Comparison of ENCODE assay signal across 8 cellular contexts in the genomic region with DNA sequence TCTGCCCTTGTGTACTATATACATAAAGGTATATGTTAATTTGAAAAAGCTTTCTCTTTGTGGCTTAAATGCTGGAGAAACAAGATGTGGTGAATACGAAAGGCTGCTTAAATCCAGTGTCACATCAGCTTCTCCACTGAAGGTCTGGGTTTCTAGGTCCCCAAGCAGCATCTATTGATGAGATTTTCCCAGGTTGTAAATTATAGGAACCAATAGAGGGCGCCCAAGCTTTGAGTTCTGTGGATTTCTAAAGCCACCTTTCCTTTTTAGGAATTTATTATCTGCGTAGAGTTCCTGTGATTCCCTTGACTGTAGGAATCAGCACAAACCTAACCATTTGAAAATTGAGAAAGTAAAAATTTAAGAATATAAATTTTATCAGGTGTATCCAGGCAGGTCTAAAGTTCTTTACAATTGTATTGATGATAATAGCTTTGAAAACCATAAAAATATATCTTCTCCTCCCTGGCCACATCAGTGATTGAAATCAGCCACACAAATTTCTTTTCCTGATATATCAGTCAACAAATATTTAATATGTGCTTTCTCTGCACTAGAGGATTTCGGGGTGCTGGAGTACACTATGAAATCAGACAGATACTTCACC.
DNase-seq lines count a peak whose midpoint lies in the region; TF ChIP-seq lines count a peak whose summit lies in the region.

No MANE protein-coding gene starts in this region.

- no peak overlapping the region for H3K9ac ChIP-seq in Loucy (ENCODE audit: low read depth, low read length, poor library complexity, severe bottlenecking)

- H3K9me3 ChIP-seq in Loucy (ENCODE audit: insufficient read depth, low read depth, low read length) = no peaks in the 10 kb centered on the region

- no peak overlapping the region for H3K4me2 ChIP-seq in Loucy (ENCODE audit: low read depth, low read length, poor library complexity, severe bottlenecking)

- TF ChIP-seq CTCF in Loucy (conservative IDR thresholded peaks at IDR 0.05; ENCODE audit: low read length) = peak; percentile 75

- peak; percentile 0 for DNase-seq in NCI-H1694 treated with DMSO at 0.1 percent for 48 hours (lab: John Stamatoyannopoulos, UW)
- DNase-seq in NCI-H1694 (lab: John Stamatoyannopoulos, UW) = no peak
- peak; percentile 23 to 64 for DNase-seq in T47D (ENCODE audit: low read depth in 1 of 2, low spot score in 1 of 2)
- DNase-seq in myocyte (ENCODE audit: low read depth) = peak; percentile 37
- DNase-seq in COLO668 (lab: John Stamatoyannopoulos, UW; ENCODE audit: unreplicated experiment) = no peak
- DNase-seq in NCI-H1436 treated with DMSO at 0.1 percent for 48 hours (lab: John Stamatoyannopoulos, UW) = no peak
- DNase-seq in NCI-H510A treated with DMSO at 0.1 percent for 48 hours (lab: John Stamatoyannopoulos, UW) = no peak

- H3K79me2 ChIP-seq in Loucy (ENCODE audit: insufficient read depth, low read length) = no peaks in the 10 kb centered on the region

- in situ Hi-C loops in T47D (cut with HindIII; ENCODE audit: low pct_unique_long_range_greater_than_20kb, low sequenced_read_pairs) = no loop called here

- no peak overlapping the region for H2AFZ ChIP-seq in Loucy (ENCODE audit: low read length)

- no peaks in the 10 kb centered on the region for H3F3A ChIP-seq in Loucy (ENCODE audit: low read depth)

- H3K27me3 ChIP-seq in Loucy (ENCODE audit: insufficient read depth, low read length, poor library complexity, severe bottlenecking) = no peaks in the 10 kb centered on the region

- H3K36me3 ChIP-seq in Loucy (ENCODE audit: insufficient read depth, low read length) = no peaks in the 10 kb centered on the region

- H3K4me1 ChIP-seq in Loucy (ENCODE audit: insufficient read depth, low read length, poor library complexity, severe bottlenecking) = no peaks in the 10 kb centered on the region

- no peaks in the 10 kb centered on the region for H4K20me1 ChIP-seq in Loucy (ENCODE audit: insufficient read depth, low read length, poor library complexity, severe bottlenecking)

- H3K9me2 ChIP-seq in Loucy (replicated peaks; ENCODE audit: low read depth, low read length) = no peaks in the 10 kb centered on the region

- no peak overlapping the region for H3K4me3 ChIP-seq in Loucy (ENCODE audit: low read length, poor library complexity, severe bottlenecking)

Comparison
In these comparisons a context has a peak if more than half of its experiments do, and no peak if none do; other contexts are left out.
1. DNase-seq: peak in NCI-H1694 treated with DMSO at 0.1 percent for 48 hours (single experiment), T47D (2 of 2) and myocyte (single experiment); none in NCI-H1694 (single experiment), COLO668 (single experiment), NCI-H1436 treated with DMSO at 0.1 percent for 48 hours (single experiment) and NCI-H510A treated with DMSO at 0.1 percent for 48 hours (single experiment).